Comparison of ENCODE assay signal across 16 cellular contexts in genomic region chr3:181948286-181948685, GRCh38.
DNase-seq lines count a peak whose midpoint lies in the region; ATAC-seq and TF ChIP-seq lines count a peak whose summit lies in the region.
"Had no signal": no experiment of that assay in that cellular context is flagged by ENCODE, and none has a peak within 500 bp of the region (broad histone marks: within the 10 kb centered on the region; RNA-seq: fewer than 3 reads in every experiment).

No MANE protein-coding gene starts in this region.

- H3K4me2 ChIP-seq in GM23338 (no peak overlapping the region), PC-3 (ENCODE audit: low read length) (no peak overlapping the region)

- H2AFZ ChIP-seq in GM23338 (no peak overlapping the region), PC-3 (ENCODE audit: low read length) (no peak overlapping the region)

- ATAC-seq in GM23338, result peak; percentile 88
- ATAC-seq in PC-3, result peak; percentile 31; the same call in 1 of the 2 replicates
- no peak for ATAC-seq in stimulated activated naive B cell treated with anti-CD40 and anti-IgM and Interleukin-4, amounts not matched to agents 10 μg/mL and 1 μg/mL and 100 μg/mL, for 72 hours (replicated peaks)
- ATAC-seq: lower lobe of right lung; natural killer cell treated with Interleukin-12 subunit alpha and Interleukin-12 subunit beta and Interleukin-15 and Interleukin-18, amount 100 ng/mL, for 72 hours; sciatic nerve had no signal

- no TSS peak for BruUV-seq in PC-3 (replicated peaks; lab: Mats Ljungman, UMichigan)

- peak; percentile 67 to 82 for TF ChIP-seq CTCF in GM23338 (conservative IDR thresholded peaks at IDR 0.05; ENCODE audit: low read depth in 2 of 2)
- TF ChIP-seq CTCF in PC-3 (conservative IDR thresholded peaks at IDR 0.05; ENCODE audit: low read depth, low read length), result peak; percentile 69

- intact Hi-C loops in PC-3 (cut with micrococcal nuclease), result loop anchor here (1.0 to 2.0 kb wide), 2 partner anchors 310 to 671 kb away; no protein-coding TSS in a partner anchor

- H3K9me3 ChIP-seq in PC-3 (ENCODE audit: low read length), result no peaks in the 10 kb centered on the region
- H3K9me3 ChIP-seq: lower lobe of right lung had no signal

- H3K27me3 ChIP-seq in GM23338 (ENCODE audit: insufficient read depth), result no peaks in the 10 kb centered on the region
- peaks cover 4% of the 10 kb centered on the region; the same call in 1 of the 2 replicates for H3K27me3 ChIP-seq in PC-3 (ENCODE audit: low read length)

- peaks cover 3% of the 10 kb centered on the region; the same call in 1 of the 2 replicates for H3K9me2 ChIP-seq in GM23338 (ENCODE audit: insufficient read depth)
- no peaks in the 10 kb centered on the region for H3K9me2 ChIP-seq in PC-3 (replicated peaks; ENCODE audit: low read length)

- DNase-seq in COLO668 (lab: John Stamatoyannopoulos, UW; ENCODE audit: unreplicated experiment) (peak; percentile 1), GM23338 (ENCODE audit: low spot score) (peak; percentile 74), PC-3 (peak; percentile 48), iPS DF 19.7 (ENCODE audit: low read depth, low spot score) (peak; percentile 25), OCI-M2 (lab: John Stamatoyannopoulos, UW; ENCODE audit: unreplicated experiment) (no peak), GF-D8 (lab: John Stamatoyannopoulos, UW) (no peak)
- DNase-seq in stimulated activated naive CD4-positive, alpha-beta T cell (lab: John Stamatoyannopoulos, UW), result no peak
- no peak for DNase-seq in stimulated activated naive B cell treated with anti-CD40 and anti-IgM and Interleukin-4, amounts not matched to agents 10 μg/mL and 1 μg/mL and 100 μg/mL, for 72 hours
- DNase-seq: activated CD4-positive, alpha-beta T cell treated with anti-CD3 and anti-CD28 coated beads, Interleukin-2, amount 10 ng/mL, durations not matched to agents 24 days and 14 days; activated T-cell treated with anti-CD3 and anti-CD28 coated beads, Interleukin-2, amount 50 U/mL, for 48 hours; C1 segment of cervical spinal cord; lower lobe of right lung; stimulated activated CD4-positive, alpha-beta T cell treated with anti-CD3 and anti-CD28 coated beads, Interleukin-4, amount 100 ng/mL, for 24 hours had no signal

- H3K36me3 Mint-ChIP-seq in GM23338 (ENCODE audit: low read depth), result peaks cover 4% of the 10 kb centered on the region; the same call in 2 of the 3 replicates
- no peaks in the 10 kb centered on the region for H3K36me3 Mint-ChIP-seq in stimulated activated naive B cell treated with anti-CD40 and anti-IgM and Interleukin-4, amounts not matched to agents 10 μg/mL and 1 μg/mL and 100 μg/mL, for 72 hours
- H3K36me3 Mint-ChIP-seq: natural killer cell treated with Interleukin-12 subunit alpha and Interleukin-12 subunit beta and Interleukin-15 and Interleukin-18, amount 100 ng/mL, for 72 hours had no signal

- H3K36me3 ChIP-seq in GM23338 (ENCODE audit: insufficient read depth), result no peaks in the 10 kb centered on the region
- H3K36me3 ChIP-seq in PC-3 (ENCODE audit: low read depth, low read length), result no peaks in the 10 kb centered on the region
- H3K36me3 ChIP-seq: lower lobe of right lung had no signal

- peaks cover 11% of the 10 kb centered on the region for H3K27me3 Mint-ChIP-seq in GM23338 (ENCODE audit: insufficient read depth, low read depth, poor library complexity)
- H3K27me3 Mint-ChIP-seq in stimulated activated naive B cell treated with anti-CD40 and anti-IgM and Interleukin-4, amounts not matched to agents 10 μg/mL and 1 μg/mL and 100 μg/mL, for 72 hours, result no peaks in the 10 kb centered on the region
- H3K27me3 Mint-ChIP-seq: activated CD4-positive, alpha-beta T cell treated with anti-CD3 and anti-CD28 coated beads, Interleukin-2, amount 10 ng/mL, durations not matched to agents 24 days and 14 days; natural killer cell treated with Interleukin-12 subunit alpha and Interleukin-12 subunit beta and Interleukin-15 and Interleukin-18, amount 100 ng/mL, for 72 hours had no signal

- no peaks in the 10 kb centered on the region for H3K79me2 ChIP-seq in GM23338 (replicated peaks; ENCODE audit: insufficient read depth)
- no peaks in the 10 kb centered on the region for H3K79me2 ChIP-seq in PC-3 (ENCODE audit: low read length)

- H4K20me1 ChIP-seq in GM23338 (replicated peaks; ENCODE audit: insufficient read depth) (no peaks in the 10 kb centered on the region), PC-3 (ENCODE audit: low read length) (no peaks in the 10 kb centered on the region)

- POLR2A ChIA-PET in PC-3 (lab: Charles Lee; ENCODE audit: unreplicated experiment), result interaction anchor here (0.6 kb wide), 1 partner anchor 137 kb away, joined by 5 read pairs; no protein-coding TSS in a partner anchor

- H3K4me1 ChIP-seq in GM23338 (ENCODE audit: insufficient read depth) (peaks cover 4% of the 10 kb centered on the region; the same call in 1 of the 2 replicates), PC-3 (ENCODE audit: insufficient read depth, low read length) (no peaks in the 10 kb centered on the region)
- H3K4me1 ChIP-seq: lower lobe of right lung had no signal

- no peak overlapping the region for H3K9ac ChIP-seq in PC-3 (ENCODE audit: low read length)

- no peak overlapping the region for H3K27ac ChIP-seq in GM23338 (ENCODE audit: low read depth)
- no peak overlapping the region for H3K27ac ChIP-seq in PC-3 (ENCODE audit: low read length)
- H3K27ac ChIP-seq: coronary artery, lower lobe of right lung had no signal

- H3F3A ChIP-seq in GM23338 (replicated peaks; ENCODE audit: low read depth), result no peaks in the 10 kb centered on the region
- H3F3A ChIP-seq in PC-3 (ENCODE audit: low read length, unreplicated experiment), result no peaks in the 10 kb centered on the region

- H3K4me1 Mint-ChIP-seq in GM23338, result peaks cover 25% of the 10 kb centered on the region
- no peaks in the 10 kb centered on the region for H3K4me1 Mint-ChIP-seq in stimulated activated naive B cell treated with anti-CD40 and anti-IgM and Interleukin-4, amounts not matched to agents 10 μg/mL and 1 μg/mL and 100 μg/mL, for 72 hours
- H3K4me1 Mint-ChIP-seq: activated CD4-positive, alpha-beta T cell treated with anti-CD3 and anti-CD28 coated beads, Interleukin-2, amount 10 ng/mL, durations not matched to agents 24 days and 14 days had no signal

- CTCF ChIA-PET in PC-3 (lab: Charles Lee), result interaction anchor here (0.5 kb wide), 1 partner anchor 233 kb away, joined by 4 read pairs; no protein-coding TSS in a partner anchor

- no peak overlapping the region for H3K4me3 Mint-ChIP-seq in GM23338
- H3K4me3 Mint-ChIP-seq in stimulated activated naive B cell treated with anti-CD40 and anti-IgM and Interleukin-4, amounts not matched to agents 10 μg/mL and 1 μg/mL and 100 μg/mL, for 72 hours, result no peak overlapping the region
- H3K4me3 Mint-ChIP-seq: activated CD4-positive, alpha-beta T cell treated with anti-CD3 and anti-CD28 coated beads, Interleukin-2, amount 10 ng/mL, durations not matched to agents 24 days and 14 days; natural killer cell treated with Interleukin-12 subunit alpha and Interleukin-12 subunit beta and Interleukin-15 and Interleukin-18, amount 100 ng/mL, for 72 hours had no signal

- peaks cover 8% of the 10 kb centered on the region; the same call in 2 of the 3 replicates for H3K9me3 Mint-ChIP-seq in GM23338
- no peaks in the 10 kb centered on the region for H3K9me3 Mint-ChIP-seq in stimulated activated naive B cell treated with anti-CD40 and anti-IgM and Interleukin-4, amounts not matched to agents 10 μg/mL and 1 μg/mL and 100 μg/mL, for 72 hours
- H3K9me3 Mint-ChIP-seq: activated CD4-positive, alpha-beta T cell treated with anti-CD3 and anti-CD28 coated beads, Interleukin-2, amount 10 ng/mL, durations not matched to agents 24 days and 14 days had no signal

- H3K27ac Mint-ChIP-seq in GM23338, result no peak overlapping the region
- H3K27ac Mint-ChIP-seq in stimulated activated naive B cell treated with anti-CD40 and anti-IgM and Interleukin-4, amounts not matched to agents 10 μg/mL and 1 μg/mL and 100 μg/mL, for 72 hours, result no peak overlapping the region
- H3K27ac Mint-ChIP-seq: activated CD4-positive, alpha-beta T cell treated with anti-CD3 and anti-CD28 coated beads, Interleukin-2, amount 10 ng/mL, durations not matched to agents 24 days and 14 days; natural killer cell treated with Interleukin-12 subunit alpha and Interleukin-12 subunit beta and Interleukin-15 and Interleukin-18, amount 100 ng/mL, for 72 hours had no signal

- H3K4me3 ChIP-seq in GM23338 (no peak overlapping the region), PC-3 (ENCODE audit: low read length) (no peak overlapping the region)
- H3K4me3 ChIP-seq: coronary artery, lower lobe of right lung had no signal

Comparison
In these comparisons a context has a peak if more than half of its experiments do, and no peak if none do; other contexts are left out.
1. DNase-seq: peak in COLO668 (single experiment), GM23338 (single experiment), PC-3 (single experiment) and iPS DF 19.7 (single experiment); none in stimulated activated naive CD4-positive, alpha-beta T cell (0 of 6), OCI-M2 (single experiment), stimulated activated naive B cell treated with anti-CD40 and anti-IgM and Interleukin-4, amounts not matched to agents 10 μg/mL and 1 μg/mL and 100 μg/mL, for 72 hours (single experiment) and GF-D8 (single experiment).
2. ATAC-seq: peak in GM23338 (single experiment) and PC-3 (single experiment); none in stimulated activated naive B cell treated with anti-CD40 and anti-IgM and Interleukin-4, amounts not matched to agents 10 μg/mL and 1 μg/mL and 100 μg/mL, for 72 hours (0 of 2).